23 cellular contexts compared by ENCODE assay signal in genomic region chr5:142636093-142636492, GRCh38.
"Had no signal": no experiment of that assay in that cellular context is flagged by ENCODE, and none has a peak within 500 bp of the region (broad histone marks: within the 10 kb centered on the region; RNA-seq: fewer than 3 reads in every experiment).

No MANE protein-coding gene starts in this region.

- H3K27me3 ChIP-seq: adrenal gland, tibial artery, uterus had no signal

- H3K4me3 Mint-ChIP-seq: activated naive CD4-positive, alpha-beta T cell treated with anti-CD3 and anti-CD28 coated beads, Interleukin-2, amount 50 U/mL, for 24 hours; effector memory CD8-positive, alpha-beta T cell; memory B cell had no signal

- H3K27ac ChIP-seq: adrenal gland, epithelial cell of prostate, uterus had no signal

- H3K4me1 ChIP-seq: adrenal gland, uterus had no signal

- ATAC-seq: effector memory CD8-positive, alpha-beta T cell; left ventricle myocardium superior; mucosa of descending colon; stimulated activated naive CD8-positive, alpha-beta T cell treated with anti-CD3 and anti-CD28 coated beads, Interleukin-15, Interleukin-2, amounts not matched to agents 100 U/mL and 50 U/mL, for 24 hours had no signal

- H3K27ac Mint-ChIP-seq: activated naive CD4-positive, alpha-beta T cell treated with anti-CD3 and anti-CD28 coated beads, Interleukin-2, amount 50 U/mL, for 24 hours; effector memory CD8-positive, alpha-beta T cell; memory B cell; naive B cell had no signal

- H3K9me3 ChIP-seq: adrenal gland, mucosa of descending colon, tibial artery, uterus had no signal

- H3K4me1 Mint-ChIP-seq: activated naive CD4-positive, alpha-beta T cell treated with anti-CD3 and anti-CD28 coated beads, Interleukin-2, amount 50 U/mL, for 24 hours; memory B cell; naive B cell had no signal

- H3K36me3 Mint-ChIP-seq: activated naive CD4-positive, alpha-beta T cell treated with anti-CD3 and anti-CD28 coated beads, Interleukin-2, amount 50 U/mL, for 24 hours; memory B cell; naive B cell had no signal

- H3K4me3 ChIP-seq: adrenal gland, mucosa of descending colon, tibial artery, uterus had no signal

- H3K36me3 ChIP-seq: adrenal gland, tibial artery, uterus, WERI-Rb-1 had no signal

- DNase-seq: activated CD4-positive, alpha-beta T cell treated with anti-CD3 and anti-CD28 coated beads for 1 hour; activated CD8-positive, alpha-beta memory T cell treated with anti-CD3 and anti-CD28 coated beads for 24 hours; activated CD8-positive, alpha-beta memory T cell treated with anti-CD3 and anti-CD28 coated beads, Interleukin-2, amount 50 U/mL, for 48 hours; activated effector memory CD4-positive, alpha-beta T cell treated with Interleukin-2 at 50 U/mL for 16 hours; activated T-cell treated with anti-CD3 and anti-CD28 coated beads, Interleukin-2, amount 50 U/mL, for 48 hours; adrenal gland; dermis blood vessel endothelial cell; effector memory CD8-positive, alpha-beta T cell; foreskin melanocyte; left ventricle myocardium superior; mucosa of descending colon; naive B cell; stimulated activated CD4-positive, alpha-beta T cell treated with anti-CD3 and anti-CD28 coated beads, Interleukin-2, amount 100 ng/mL, for 24 hours; stimulated activated naive CD8-positive, alpha-beta T cell treated with anti-CD3 and anti-CD28 coated beads, Interleukin-15, Interleukin-2, amounts not matched to agents 100 U/mL and 50 U/mL, for 24 hours; substantia nigra; SW 1271; T-helper 2 cell; tibial artery; uterus; WERI-Rb-1 had no signal

- H3K9me3 Mint-ChIP-seq: activated naive CD4-positive, alpha-beta T cell treated with anti-CD3 and anti-CD28 coated beads, Interleukin-2, amount 50 U/mL, for 24 hours; effector memory CD8-positive, alpha-beta T cell; memory B cell; naive B cell had no signal
